ENCODE assay signal across 19 cellular contexts in the genomic region with DNA sequence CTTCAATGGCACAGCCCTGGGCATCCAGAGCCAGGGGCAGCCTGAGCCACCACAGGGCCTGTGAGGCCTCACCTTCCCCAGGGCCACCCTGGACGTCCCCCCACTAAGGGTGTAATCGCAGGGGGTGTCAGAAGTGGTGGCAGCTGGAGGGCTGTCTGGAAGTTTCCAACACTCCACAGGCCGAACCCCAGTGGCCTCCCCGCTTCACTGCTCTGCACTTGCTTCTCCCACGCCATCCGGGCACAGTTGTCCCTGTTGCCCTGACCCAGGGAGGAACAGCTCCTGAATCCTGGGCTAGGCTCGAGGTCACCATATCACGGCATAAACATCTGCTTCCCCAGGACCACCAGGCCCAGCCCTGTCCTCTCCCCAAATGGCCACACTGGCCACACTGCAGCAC.
A peak's percentile ranks its signal among the peaks of the same experiment; 100 is the strongest.
DNase-seq lines count a peak whose midpoint lies in the region; ATAC-seq, FAIRE-seq and TF ChIP-seq lines count a peak whose summit lies in the region.
"Had no signal": no experiment of that assay in that cellular context is flagged by ENCODE, and none has a peak within 500 bp of the region (broad histone marks: within the 10 kb centered on the region; RNA-seq: fewer than 3 reads in every experiment).

No MANE protein-coding gene starts in this region.

- H2AFZ ChIP-seq in GM23338 (no peak overlapping the region), Loucy (ENCODE audit: low read length) (no peak overlapping the region), trophoblast cell (ENCODE audit: insufficient read depth, low read length, poor library complexity) (no peak overlapping the region)

- ATAC-seq in GM23338: no peak
- ATAC-seq in natural killer cell: no peak
- ATAC-seq: CD8-positive, alpha-beta T cell; GM12878; HepG2 had no signal

- no CpG with 5 or more reads among the region's 8 CpGs for WGBS in trophoblast cell (ENCODE audit: extremely low coverage, insufficient coverage, insufficient read length)

- H3K27ac Mint-ChIP-seq in GM23338 (peak overlapping the region; percentile 93), natural killer cell (no peak overlapping the region)
- H3K27ac Mint-ChIP-seq: B cell; CD8-positive, alpha-beta T cell had no signal

- no peaks in the 10 kb centered on the region; the same call in none of the 2 replicates for H3K79me2 ChIP-seq in GM23338 (replicated peaks; ENCODE audit: insufficient read depth)
- H3K79me2 ChIP-seq in Loucy (ENCODE audit: insufficient read depth, low read length): peaks cover 7% of the 10 kb centered on the region; the same call in 1 of the 2 replicates
- H3K79me2 ChIP-seq in trophoblast cell (ENCODE audit: control insufficient read depth, insufficient read depth, low read length, poor library complexity): no peaks in the 10 kb centered on the region

- H3K27me3 Mint-ChIP-seq in GM23338 (ENCODE audit: insufficient read depth, low read depth, poor library complexity): peaks cover 10% of the 10 kb centered on the region
- H3K27me3 Mint-ChIP-seq in natural killer cell (ENCODE audit: low read depth in 2 of 2): peaks cover 20 to 23% of the 10 kb centered on the region in 2 donors
- H3K27me3 Mint-ChIP-seq: B cell had no signal

- no peak overlapping the region for H4K12ac ChIP-seq in trophoblast cell (ENCODE audit: low read depth, low read length)

- no peaks in the 10 kb centered on the region; the same call in 2 of the 3 replicates for H3K9me3 Mint-ChIP-seq in GM23338
- H3K9me3 Mint-ChIP-seq in natural killer cell: peaks cover under 1 to 1% of the 10 kb centered on the region in 2 donors
- H3K9me3 Mint-ChIP-seq: H9 had no signal

- FAIRE-seq in kidney (lab: Jason Lieb, UNC): no peak
- FAIRE-seq: GM12878, H1, HepG2 had no signal

- no peaks in the 10 kb centered on the region for H3F3A ChIP-seq in GM23338 (replicated peaks; ENCODE audit: low read depth)
- no peaks in the 10 kb centered on the region for H3F3A ChIP-seq in Loucy (ENCODE audit: low read depth)

- intact Hi-C loops in kidney (cut with DNase I): no loop called here
- intact Hi-C loops in natural killer cell (cut with micrococcal nuclease): no loop called here

- H3K9me2 ChIP-seq in GM23338 (ENCODE audit: insufficient read depth) (no peaks in the 10 kb centered on the region), Loucy (replicated peaks; ENCODE audit: low read depth, low read length) (no peaks in the 10 kb centered on the region)

- no peaks in the 10 kb centered on the region; the same call in 1 of the 2 replicates for H4K20me1 ChIP-seq in GM23338 (replicated peaks; ENCODE audit: insufficient read depth)
- no peaks in the 10 kb centered on the region for H4K20me1 ChIP-seq in Loucy (ENCODE audit: insufficient read depth, low read length, poor library complexity, severe bottlenecking)

- no peak overlapping the region for H2BK5ac ChIP-seq in trophoblast cell (ENCODE audit: low read depth, low read length, poor library complexity)

- H3K4me1 ChIP-seq in GM23338 (ENCODE audit: insufficient read depth) (no peaks in the 10 kb centered on the region), Loucy (ENCODE audit: insufficient read depth, low read length, poor library complexity, severe bottlenecking) (peaks cover 27% of the 10 kb centered on the region), kidney (ENCODE audit: control insufficient read depth in 1 of 2, insufficient read depth in 1 of 2, low read depth in 1 of 2, low read length in 2 of 2) (peaks cover 0 to 1% of the 10 kb centered on the region in 2 donors), trophoblast cell (ENCODE audit: control insufficient read depth in 1 of 2, insufficient read depth in 2 of 2, low read length in 2 of 2) (peaks cover 0 to 2% of the 10 kb centered on the region in 2 experiments)

- H3K14ac ChIP-seq in trophoblast cell (ENCODE audit: low read length): no peak overlapping the region

- H3K4me1 Mint-ChIP-seq in GM23338 (no peaks in the 10 kb centered on the region; the same call in 1 of the 3 replicates), natural killer cell (peaks cover 34 to 35% of the 10 kb centered on the region in 2 donors)

- H3K79me1 ChIP-seq in trophoblast cell (ENCODE audit: low read length): no peaks in the 10 kb centered on the region

- H3K36me3 Mint-ChIP-seq in GM23338 (ENCODE audit: low read depth) (no peaks in the 10 kb centered on the region; the same call in 1 of the 3 replicates), natural killer cell (peaks cover 13% of the 10 kb centered on the region)

- no peak overlapping the region for H2BK12ac ChIP-seq in trophoblast cell (ENCODE audit: low read length)

- no peak overlapping the region for H2BK120ac ChIP-seq in trophoblast cell (ENCODE audit: insufficient read depth, low read length, poor library complexity)

- DNase-seq in GM23338 (ENCODE audit: low spot score) (no peak), kidney (peak; percentile 56), trophoblast cell (no peak), SIG-M5 treated with dmso at 0.1 percent for 504 hours (lab: John Stamatoyannopoulos, UW; ENCODE audit: unreplicated experiment) (no peak), middle frontal gyrus (ENCODE audit: extremely low spot score, low spot score) (no peak), HT-29 (ENCODE audit: low spot score) (no peak), natural killer cell (no peak)
- DNase-seq: Calu3; CD8-positive, alpha-beta T cell; DMS53; DND-41; EL; H9 had no signal

- H3K18ac ChIP-seq in trophoblast cell (ENCODE audit: low read length): no peak overlapping the region

- H3K36me3 ChIP-seq in GM23338 (ENCODE audit: insufficient read depth) (no peaks in the 10 kb centered on the region), Loucy (ENCODE audit: insufficient read depth, low read length) (peaks cover 11% of the 10 kb centered on the region; the same call in 1 of the 2 replicates), kidney (ENCODE audit: control insufficient read depth in 1 of 2, insufficient read depth in 2 of 2, low read length in 2 of 2) (no peaks in the 10 kb centered on the region), trophoblast cell (ENCODE audit: control insufficient read depth in 1 of 2, insufficient read depth in 2 of 2, low read length in 2 of 2) (peaks cover 0 to 7% of the 10 kb centered on the region in 2 experiments)

- H4K8ac ChIP-seq in trophoblast cell (ENCODE audit: low read depth, low read length): no peak overlapping the region

- no peak for TF ChIP-seq CTCF in GM23338 (conservative IDR thresholded peaks at IDR 0.05; ENCODE audit: low read depth in 2 of 2)
- no peak for TF ChIP-seq CTCF in Loucy (conservative IDR thresholded peaks at IDR 0.05; ENCODE audit: low read length)
- TF ChIP-seq CTCF in kidney (IDR thresholded peaks at IDR 0.05; ENCODE audit: borderline replicate concordance, extremely low read depth, insufficient read depth): no peak
- TF ChIP-seq CTCF in natural killer cell (IDR thresholded peaks at IDR 0.05): no peak

- H3K27me3 ChIP-seq in GM23338 (ENCODE audit: insufficient read depth): no peaks in the 10 kb centered on the region
- no peaks in the 10 kb centered on the region for H3K27me3 ChIP-seq in Loucy (ENCODE audit: insufficient read depth, low read length, poor library complexity, severe bottlenecking)
- H3K27me3 ChIP-seq in trophoblast cell (ENCODE audit: insufficient read depth, low read length): no peaks in the 10 kb centered on the region

- H3K27ac ChIP-seq in GM23338 (ENCODE audit: low read depth): no peak overlapping the region
- H3K27ac ChIP-seq in kidney (ENCODE audit: low read depth in 2 of 2, low read length in 2 of 2): no peak overlapping the region
- H3K27ac ChIP-seq in trophoblast cell (ENCODE audit: low read depth, low read length): no peak overlapping the region
- H3K27ac ChIP-seq: BLaER1 treated with 17β-estradiol and CSF1 and Interleukin-3, amounts not matched to agents 10 nM and 100 nM had no signal

- no peak overlapping the region for H3K4me3 ChIP-seq in GM23338
- no peak overlapping the region for H3K4me3 ChIP-seq in Loucy (ENCODE audit: low read length, poor library complexity, severe bottlenecking)
- no peak overlapping the region for H3K4me3 ChIP-seq in kidney (ENCODE audit: low read length in 2 of 2)
- H3K4me3 ChIP-seq in trophoblast cell (ENCODE audit: low read depth, low read length): peak overlapping the region; percentile 20
- H3K4me3 ChIP-seq: BLaER1 treated with 17β-estradiol and CSF1 and Interleukin-3, amounts not matched to agents 10 nM and 100 nM; GM12878 had no signal

- no peak overlapping the region for H3K9ac ChIP-seq in Loucy (ENCODE audit: low read depth, low read length, poor library complexity, severe bottlenecking)
- no peak overlapping the region for H3K9ac ChIP-seq in kidney (ENCODE audit: low read length in 2 of 2)
- no peak overlapping the region for H3K9ac ChIP-seq in trophoblast cell (ENCODE audit: low read length)
- H3K9ac ChIP-seq: BLaER1 treated with 17β-estradiol and CSF1 and Interleukin-3, amounts not matched to agents 10 nM and 100 nM had no signal

- no peak overlapping the region for H3K23ac ChIP-seq in trophoblast cell (ENCODE audit: low read length)

- H2AK5ac ChIP-seq in trophoblast cell (ENCODE audit: low read length): no peak overlapping the region

- no peak overlapping the region for H3K4ac ChIP-seq in trophoblast cell (ENCODE audit: low read depth, low read length)

- H3K9me3 ChIP-seq in Loucy (ENCODE audit: insufficient read depth, low read depth, low read length): 0 out of 2 replicates have a peak, but pooled peaks cover 4% of the 10 kb centered on the region
- H3K9me3 ChIP-seq in kidney (ENCODE audit: control insufficient read depth in 1 of 2, low read length in 2 of 2): no peaks in the 10 kb centered on the region
- peaks cover 2% of the 10 kb centered on the region for H3K9me3 ChIP-seq in trophoblast cell (ENCODE audit: insufficient read depth, low read depth, low read length)

- H4K91ac ChIP-seq in trophoblast cell (ENCODE audit: low read depth, low read length): no peak overlapping the region

- H3K4me3 Mint-ChIP-seq in GM23338: no peak overlapping the region
- H3K4me3 Mint-ChIP-seq in natural killer cell: no peak overlapping the region
- H3K4me3 Mint-ChIP-seq: B cell; CD8-positive, alpha-beta T cell; H9 had no signal

- no peak overlapping the region for H3K4me2 ChIP-seq in GM23338
- H3K4me2 ChIP-seq in Loucy (ENCODE audit: low read depth, low read length, poor library complexity, severe bottlenecking): peak overlapping the region; percentile 44
- no peak overlapping the region for H3K4me2 ChIP-seq in trophoblast cell (ENCODE audit: low read length)
- H3K4me2 ChIP-seq: BLaER1 treated with 17β-estradiol and CSF1 and Interleukin-3, amounts not matched to agents 10 nM and 100 nM had no signal

TF ChIP-seq in GM23338, 12 proteins besides CTCF, POLR2A, EP300 and RAD21 (continues in another document):
- TF ChIP-seq POLR2AphosphoS5 (IDR thresholded peaks at IDR 0.05; ENCODE audit: low read depth): no peak
- no peak for TF ChIP-seq CREB1 (CRISPR knock-in tag; IDR thresholded peaks at IDR 0.05; ENCODE audit: low read depth)
